17 cellular contexts compared by ENCODE assay signal in the genomic region with DNA sequence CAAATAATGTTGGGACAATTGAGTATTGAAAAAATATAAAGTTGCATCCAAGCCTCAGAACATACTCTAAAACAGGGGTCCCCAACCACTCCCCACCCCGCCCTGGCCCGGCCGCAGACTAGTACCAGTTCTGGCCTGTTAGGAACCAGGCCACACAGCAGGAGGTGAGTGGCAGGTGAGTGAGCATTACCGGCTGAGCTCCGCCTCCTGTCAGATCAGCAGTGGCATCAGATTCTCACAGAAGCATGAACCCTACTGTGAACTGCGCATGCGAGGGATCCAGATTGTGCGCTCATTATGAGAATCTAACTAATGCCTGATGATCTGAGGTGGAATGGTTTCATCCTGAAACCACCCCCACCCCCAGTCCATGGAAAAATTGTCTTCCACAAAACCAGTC. TPM values are rescaled to one million over a fixed set of nuclear protein-coding genes. Genes with fewer than 3 reads are reported as not detected.
A peak's percentile ranks its signal among the peaks of the same experiment; 100 is the strongest.
DNase-seq lines count a peak whose midpoint lies in the region; ATAC-seq, FAIRE-seq and TF ChIP-seq lines count a peak whose summit lies in the region.
"Had no signal": no experiment of that assay in that cellular context is flagged by ENCODE, and none has a peak within 500 bp of the region (broad histone marks: within the 10 kb centered on the region; RNA-seq: fewer than 3 reads in every experiment).

No MANE protein-coding gene starts in this region.

- POLR2A ChIA-PET in A549 (lab: Yijun Ruan, JAX) (no interaction called here), HepG2 (lab: Yijun Ruan, JAX) (no interaction called here)

- H4K20me1 ChIP-seq in HepG2 (ENCODE audit: insufficient read depth, low read length) = peaks cover 58% of the 10 kb centered on the region

- H3K27me3 ChIP-seq in Peyer's patch = no peaks in the 10 kb centered on the region
- H3K27me3 ChIP-seq in HepG2 (ENCODE audit: control insufficient read depth in 1 of 2, insufficient read depth in 2 of 2, low read length in 2 of 2) = no peaks in the 10 kb centered on the region
- H3K27me3 ChIP-seq in gastroesophageal sphincter = no peaks in the 10 kb centered on the region
- H3K27me3 ChIP-seq: heart right ventricle, upper lobe of left lung had no signal

- H3K27ac ChIP-seq in A549 = peak overlapping the region in 1 of 2 experiments; percentile 32; a peak in 1 of 6 replicates
- peak overlapping the region in 2 of 4 donors; percentile 25 to 34 for H3K27ac ChIP-seq in Peyer's patch
- H3K27ac ChIP-seq in HepG2 (ENCODE audit: extremely low read length, insufficient read depth, low read length) = peak overlapping the region; percentile 21
- H3K27ac ChIP-seq in gastroesophageal sphincter = no peak overlapping the region
- H3K27ac ChIP-seq: upper lobe of left lung had no signal

- H3K36me3 ChIP-seq in Peyer's patch = no peaks in the 10 kb centered on the region
- H3K36me3 ChIP-seq in HepG2 (replicated peaks in 1 of 2; ENCODE audit: control insufficient read depth in 1 of 2, insufficient read depth in 2 of 2, low read length in 2 of 2) = peaks cover 2 to 40% of the 10 kb centered on the region in 2 experiments
- no peaks in the 10 kb centered on the region for H3K36me3 ChIP-seq in gastroesophageal sphincter

- no peak overlapping the region for H2AFZ ChIP-seq in HepG2 (ENCODE audit: low read length)

- WGBS in A549 (ENCODE audit: missing lambda C conversion rate) = 87% methylated on average over 8 of the region's 8 CpGs
- 88% methylated on average over 7 of the region's 8 CpGs for WGBS in HepG2 (ENCODE audit: low lambda C conversion rate)
- 85 to 90% methylated on average over 2 to 4 of the region's 8 CpGs for WGBS in gastroesophageal sphincter (ENCODE audit: low coverage in 1 of 2), 2 donors

- intact Hi-C loops in HepG2 (cut with micrococcal nuclease; ENCODE audit: unreplicated experiment) = loop anchor here (2.0 kb wide), 1 partner anchor 14 kb away; no protein-coding TSS in a partner anchor

- TF ChIP-seq EP300 in A549 (IDR thresholded peaks at IDR 0.05) (no peak), HepG2 (IDR thresholded peaks at IDR 0.05; ENCODE audit: low read depth in 2 of 2, low read length in 2 of 2) (no peak), HepG2 (CRISPR knock-in tag; IDR thresholded peaks at IDR 0.05; ENCODE audit: borderline replicate concordance) (no peak), gastroesophageal sphincter (IDR thresholded peaks at IDR 0.05) (no peak)

- TF ChIP-seq RAD21 in A549 (conservative IDR thresholded peaks at IDR 0.05 in 1 of 2, IDR thresholded peaks at IDR 0.05 in 1 of 2) = no peak
- no peak for TF ChIP-seq RAD21 in HepG2 (CRISPR knock-in tag; IDR thresholded peaks at IDR 0.05)

- DNase-seq in A549 (ENCODE audit: low read depth in 1 of 2, low spot score in 1 of 2) (no peak), DMS53 treated with DMSO at 0.1 percent for 48 hours (lab: John Stamatoyannopoulos, UW; ENCODE audit: unreplicated experiment) (peak; percentile 41), Peyer's patch (peak in 2 of 3 donors; percentile 59 to 72), HepG2 (ENCODE audit: low spot score) (no peak), NCI-H226 (no peak), SIG-M5 treated with dmso at 0.1 percent for 504 hours (lab: John Stamatoyannopoulos, UW; ENCODE audit: unreplicated experiment) (no peak)
- DNase-seq: heart right ventricle; naive B cell; NCI-H1092; NCI-H446 treated with DMSO at 0.1 percent for 48 hours; Right ventricle myocardium superior; stimulated activated CD4-positive, alpha-beta T cell treated with anti-CD3 and anti-CD28 coated beads, Interleukin-4, amount 100 ng/mL, for 24 hours; T-helper 1 cell had no signal

- no peak for FAIRE-seq in A549 (lab: Jason Lieb, UNC)
- FAIRE-seq in HepG2 (lab: Jason Lieb, UNC) = no peak
- FAIRE-seq: endometrium had no signal

- no TSS peak for BruUV-seq in HepG2 (replicated peaks; lab: Mats Ljungman, UMichigan)

- no peak for TF ChIP-seq POLR2A in A549 (IDR thresholded peaks at IDR 0.05; ENCODE audit: low read length)
- no peak for TF ChIP-seq POLR2A in Peyer's patch (IDR thresholded peaks at IDR 0.05)
- no peak for TF ChIP-seq POLR2A in HepG2 (IDR thresholded peaks at IDR 0.05; ENCODE audit: insufficient read depth in 1 of 2, low read depth in 2 of 2, low read length in 2 of 2)
- TF ChIP-seq POLR2A in gastroesophageal sphincter (IDR thresholded peaks at IDR 0.05) = no peak

- TF ChIP-seq CTCF in A549 (IDR thresholded peaks at IDR 0.05) (no peak), Peyer's patch (IDR thresholded peaks at IDR 0.05) (no peak), HepG2 (CRISPR knock-in tag; IDR thresholded peaks at IDR 0.05) (no peak), gastroesophageal sphincter (IDR thresholded peaks at IDR 0.05) (no peak)

- CTCF ChIA-PET in A549 (lab: Yijun Ruan, JAX) = no interaction called here
- CTCF ChIA-PET in HepG2 (lab: Yijun Ruan, JAX; ENCODE audit: low intra/inter-chr PET ratio, low total read pairs) = no interaction called here

- no peaks in the 10 kb centered on the region for H3K9me3 ChIP-seq in A549
- H3K9me3 ChIP-seq in Peyer's patch = no peaks in the 10 kb centered on the region
- H3K9me3 ChIP-seq in HepG2 (ENCODE audit: low read length) = no peaks in the 10 kb centered on the region
- H3K9me3 ChIP-seq in gastroesophageal sphincter = no peaks in the 10 kb centered on the region
- H3K9me3 ChIP-seq: heart right ventricle, upper lobe of left lung had no signal

- in situ Hi-C loops in HepG2 (cut with HindIII; ENCODE audit: extremely low pct_ligation_motif_present, low pct_unique_long_range_greater_than_20kb) = no loop called here

- no peak overlapping the region for H3K9ac ChIP-seq in HepG2 (ENCODE audit: insufficient read depth, low read depth, low read length)

- peaks cover 32% of the 10 kb centered on the region for H3K4me1 ChIP-seq in A549
- H3K4me1 ChIP-seq in Peyer's patch = peaks cover 0 to 23% (median 0%) of the 10 kb centered on the region in 4 donors
- peaks cover 61% of the 10 kb centered on the region for H3K4me1 ChIP-seq in HepG2 (ENCODE audit: insufficient read depth, low read length)
- peaks cover 0 to 26% (median 5%) of the 10 kb centered on the region in 3 donors for H3K4me1 ChIP-seq in gastroesophageal sphincter

- H3K4me2 ChIP-seq in A549 = peak overlapping the region; percentile 24
- peak overlapping the region; percentile 21; the same call in 1 of the 2 replicates for H3K4me2 ChIP-seq in HepG2 (ENCODE audit: low read depth, low read length)
- H3K4me2 ChIP-seq: smooth muscle cell had no signal

- no peak overlapping the region for H3K4me3 ChIP-seq in A549
- H3K4me3 ChIP-seq in Peyer's patch = no peak overlapping the region
- H3K4me3 ChIP-seq in HepG2 (replicated peaks in 1 of 3; ENCODE audit: insufficient read depth in 1 of 3, low read depth in 2 of 3, low read length in 3 of 3) = no peak overlapping the region
- H3K4me3 ChIP-seq in gastroesophageal sphincter = no peak overlapping the region
- H3K4me3 ChIP-seq: heart right ventricle, smooth muscle cell, upper lobe of left lung had no signal

- ATAC-seq in A549 (no peak), HepG2 (no peak), gastroesophageal sphincter (no peak)
- ATAC-seq: heart right ventricle had no signal

- H3K79me2 ChIP-seq in HepG2 (ENCODE audit: insufficient read depth, low read length) = peaks cover 96% of the 10 kb centered on the region

TF ChIP-seq in A549, 52 proteins besides CTCF, POLR2A, EP300 and RAD21 (continues in another document):
- TF ChIP-seq HDAC2 (IDR thresholded peaks at IDR 0.05) (no peak), CBX8 (IDR thresholded peaks at IDR 0.05) (no peak)

RNA-seq across cellular contexts. Expression of a gene that starts 19.4 kb away (rescaled TPM):
- 12.1 and 16.3 TPM in 2 replicates for polyA plus RNA-seq in A549 (2011; rRNA removed)
- polyA plus RNA-seq in A549 (2012; cell fraction: cytosol; rRNA removed) = 10.1 and 13.5 TPM in 2 replicates
- 9.9 and 11.2 TPM in 2 replicates for polyA plus RNA-seq in A549 (2012; cell fraction: nucleus; rRNA removed)
- 10.5 to 13.1 TPM (median 11.3 TPM) in 3 replicates for polyA plus RNA-seq in A549 (2017; fragmentation: RNase III; extraction: RNeasy Plus Mini Kit Qiagen cat#74134 plus additional on column Dnase treatment)
- polyA minus RNA-seq in A549 (2011; rRNA and poly(A)+ RNA removed) = 32.7 and 34.1 TPM in 2 replicates
- 10 to 100 TPM; 16.6 to 60.2 (median 35.1) TPM for total RNA-seq in Peyer's patch
- 14.4 and 25.9 TPM in 2 replicates for total RNA-seq in HepG2 (2016; rRNA removed; fragmentation: Illumina TruSeq; extraction: Trizol)
- total RNA-seq in HepG2 (2016; cell fraction: cytosol; rRNA removed; fragmentation: Illumina TruSeq; extraction: Trizol; ENCODE audit: low read depth) = 38.1 and 38.4 TPM in 2 replicates
- 13.8 and 20.2 TPM in 2 replicates for total RNA-seq in HepG2 (2016; cell fraction: insoluble cytoplasmic fraction; rRNA removed; fragmentation: Illumina TruSeq; extraction: Trizol)
- 26.7 and 27.9 TPM in 2 replicates for total RNA-seq in HepG2 (2016; cell fraction: membrane; rRNA removed; fragmentation: Illumina TruSeq; extraction: Trizol)
- total RNA-seq in HepG2 (2016; cell fraction: nucleus; rRNA removed; fragmentation: Illumina TruSeq; extraction: Trizol) = 19.7 and 24.5 TPM in 2 replicates
- 17.0 and 20.2 TPM in 2 replicates for polyA plus RNA-seq in HepG2 (2011; rRNA removed)
- polyA plus RNA-seq in HepG2 (2011; cell fraction: cytosol; rRNA removed) = 11.5 and 11.7 TPM in 2 replicates
- polyA plus RNA-seq in HepG2 (2011; cell fraction: nucleus; rRNA removed) = 34.6 and 39.9 TPM in 2 replicates
- polyA plus RNA-seq in HepG2 (2012) = 18.0 and 18.2 TPM in 2 replicates
- polyA plus RNA-seq in HepG2 (2016; cell fraction: cytosol; fragmentation: Illumina TruSeq; extraction: Trizol; ENCODE audit: low read depth) = 2.4 and 2.9 TPM in 2 replicates
- polyA plus RNA-seq in HepG2 (2016; cell fraction: insoluble cytoplasmic fraction; fragmentation: Illumina TruSeq; extraction: Trizol; ENCODE audit: low read depth) = 15.0 and 20.1 TPM in 2 replicates
- polyA plus RNA-seq in HepG2 (2016; cell fraction: membrane; fragmentation: Illumina TruSeq; extraction: Trizol; ENCODE audit: low read depth) = 5.5 and 6.5 TPM in 2 replicates
- polyA plus RNA-seq in HepG2 (2016; cell fraction: nucleus; fragmentation: Illumina TruSeq; extraction: Trizol; ENCODE audit: insufficient read depth, low read depth) = 17.7 and 18.3 TPM in 2 replicates
- 10.5 and 48.8 TPM in 2 replicates for polyA minus RNA-seq in HepG2 (2011; rRNA and poly(A)+ RNA removed; ENCODE audit: low replicate concordance)
- polyA minus RNA-seq in HepG2 (2011; cell fraction: cytosol; rRNA and poly(A)+ RNA removed) = 29.2 and 34.4 TPM in 2 replicates
- polyA minus RNA-seq in HepG2 (2011; cell fraction: nucleus; rRNA and poly(A)+ RNA removed) = 29.6 and 32.6 TPM in 2 replicates
- 10 to 100 TPM; 17.9 to 35.9 (median 22.4) TPM for total RNA-seq in gastroesophageal sphincter

Comparison
In these comparisons a context has a peak if more than half of its experiments do, and no peak if none do; other contexts are left out.
1. DNase-seq: peak in DMS53 treated with DMSO at 0.1 percent for 48 hours (single experiment) and Peyer's patch (2 of 3); none in A549 (0 of 2), HepG2 (single experiment), NCI-H226 (single experiment) and SIG-M5 treated with dmso at 0.1 percent for 504 hours (single experiment).